1 cellular context compared by ENCODE assay signal in the genomic region with DNA sequence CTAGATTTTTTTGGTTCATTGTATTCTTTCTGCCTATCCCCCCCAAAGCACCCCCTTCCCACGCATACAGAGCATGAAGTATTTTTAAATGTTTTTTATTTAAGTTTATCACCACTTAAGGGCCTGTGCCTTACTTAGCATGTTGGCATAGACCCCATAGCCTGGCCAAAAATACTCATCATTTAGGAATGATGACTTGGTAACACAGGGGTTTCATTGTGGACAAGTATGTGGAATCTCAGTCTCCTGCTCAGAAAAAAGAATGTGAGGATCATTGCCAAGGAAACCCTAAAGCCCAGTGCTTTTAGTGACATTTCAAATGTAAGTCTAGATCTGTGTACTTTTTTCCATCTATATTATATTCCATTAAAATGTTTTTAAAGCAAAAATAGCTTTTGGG.
TF ChIP-seq lines count a peak whose summit lies in the region.

No MANE protein-coding gene starts in this region.

TF ChIP-seq in IMR-90, 13 proteins besides CTCF, POLR2A, EP300 and RAD21:
- TF ChIP-seq SMC3 (IDR thresholded peaks at IDR 0.05; ENCODE audit: low read depth, low read length) (no peak), NFE2L2 (IDR thresholded peaks at IDR 0.05; ENCODE audit: low read depth, low read length) (no peak), MAFK (IDR thresholded peaks at IDR 0.05; ENCODE audit: low read depth, low read length) (no peak), FOS (IDR thresholded peaks at IDR 0.05; ENCODE audit: low read depth, low read length) (no peak), RCOR1 (IDR thresholded peaks at IDR 0.05; ENCODE audit: insufficient replicate concordance, low read length) (no peak), ELK1 (IDR thresholded peaks at IDR 0.05; ENCODE audit: borderline replicate concordance, low read depth, low read length) (no peak), BHLHE40 (IDR thresholded peaks at IDR 0.05; ENCODE audit: low read depth, low read length) (no peak), CHD1 (IDR thresholded peaks at IDR 0.05; ENCODE audit: low read depth, low read length) (no peak), MXI1 (IDR thresholded peaks at IDR 0.05; ENCODE audit: borderline replicate concordance, low read depth, low read length) (no peak), MAZ (IDR thresholded peaks at IDR 0.05; ENCODE audit: borderline replicate concordance, low read depth, low read length) (no peak), RFX5 (IDR thresholded peaks at IDR 0.05; ENCODE audit: low read depth, low read length) (no peak)
